In the genomic region with DNA sequence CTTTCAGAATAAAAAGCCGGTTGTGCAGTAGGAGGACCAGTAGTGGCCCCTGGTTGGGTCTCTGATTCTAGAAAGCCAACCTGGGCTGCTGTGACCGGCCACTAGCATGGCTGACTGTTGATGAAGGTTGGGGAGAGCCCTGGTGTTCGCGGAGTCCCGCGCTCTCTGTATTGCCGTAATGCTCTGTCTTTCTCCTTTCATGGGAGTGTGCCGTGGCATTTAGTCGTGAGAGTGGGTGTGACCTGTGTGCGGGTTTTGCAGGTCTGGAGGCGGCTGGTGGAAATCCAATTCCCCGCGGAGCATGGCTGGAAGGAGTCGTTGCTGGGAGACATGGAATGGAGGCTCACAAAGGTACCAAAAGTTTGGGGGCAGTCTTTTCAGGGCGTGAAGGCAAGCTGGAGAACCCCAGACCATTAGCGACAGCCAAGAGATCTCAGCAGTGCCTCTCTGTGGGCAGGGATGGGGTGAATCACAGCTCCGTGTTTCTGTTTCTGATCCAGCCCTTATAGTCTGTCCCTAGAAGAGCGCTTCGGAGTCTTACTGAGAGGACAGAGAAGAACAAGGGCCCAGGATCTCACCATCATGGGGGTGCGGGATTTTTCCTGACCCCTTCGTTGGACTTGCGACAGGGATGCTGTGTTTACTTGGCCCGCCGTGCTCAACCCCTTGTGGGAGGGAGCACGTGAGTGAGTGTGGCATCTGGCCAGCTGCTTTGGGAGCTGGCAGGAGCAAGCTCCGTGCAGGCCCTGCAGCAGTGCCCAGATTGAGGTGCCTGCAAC, we compare ENCODE assay signal across 19 cellular contexts. TPM values are rescaled to one million over a fixed set of nuclear protein-coding genes. Genes with fewer than 3 reads are reported as not detected.
DNase-seq lines count a peak whose midpoint lies in the region; ATAC-seq and TF ChIP-seq lines count a peak whose summit lies in the region.
"Had no signal": no experiment of that assay in that cellular context is flagged by ENCODE, and none has a peak within 500 bp of the region (broad histone marks: within the 10 kb centered on the region; RNA-seq: fewer than 3 reads in every experiment).

No MANE protein-coding gene starts in this region.

- H3F3A ChIP-seq in PC-3 (ENCODE audit: low read length, unreplicated experiment) = no peaks in the 10 kb centered on the region

- ATAC-seq in PC-3 (peak; percentile 45), HG03565 (IDR thresholded peaks at IDR 0.05; ENCODE audit: unreplicated experiment) (no peak)
- ATAC-seq: activated CD8-positive, alpha-beta memory T cell treated with anti-CD3 and anti-CD28 coated beads, Interleukin-2, amount 10 ng/mL, durations not matched to agents 7 days and 5 days; body of pancreas; gastrocnemius medialis; GM23338 had no signal

- no peaks in the 10 kb centered on the region for H3K27me3 ChIP-seq in PC-3 (ENCODE audit: low read length)
- no peaks in the 10 kb centered on the region for H3K27me3 ChIP-seq in muscle layer of colon (ENCODE audit: control insufficient read depth in 1 of 2, insufficient read depth in 2 of 2, low read length in 2 of 2)
- H3K27me3 ChIP-seq: body of pancreas, gastrocnemius medialis had no signal

- no peak for TF ChIP-seq CTCF in PC-3 (conservative IDR thresholded peaks at IDR 0.05; ENCODE audit: low read depth, low read length)
- TF ChIP-seq CTCF in fibroblast of mammary gland (conservative IDR thresholded peaks at IDR 0.05; ENCODE audit: control insufficient read depth, insufficient read depth, low read depth, low read length) = no peak

- no peaks in the 10 kb centered on the region for H4K20me1 ChIP-seq in PC-3 (ENCODE audit: low read length)

- H3K27ac ChIP-seq in PC-3 (ENCODE audit: low read length) (no peak overlapping the region), muscle layer of colon (ENCODE audit: low read depth, low read length) (peak overlapping the region; percentile 44)
- H3K27ac ChIP-seq: body of pancreas, epithelial cell of prostate, gastrocnemius medialis had no signal

- H2AFZ ChIP-seq in PC-3 (ENCODE audit: low read length) = no peak overlapping the region
- H2AFZ ChIP-seq: GM23338 had no signal

- no peaks in the 10 kb centered on the region for H3K9me3 ChIP-seq in PC-3 (ENCODE audit: low read length)
- no peaks in the 10 kb centered on the region for H3K9me3 ChIP-seq in muscle layer of colon (ENCODE audit: low read length)
- H3K9me3 ChIP-seq: body of pancreas, Caco-2, gastrocnemius medialis had no signal

- H3K79me2 ChIP-seq in PC-3 (ENCODE audit: low read length) = no peaks in the 10 kb centered on the region

- H3K36me3 ChIP-seq in PC-3 (ENCODE audit: low read depth, low read length) (peaks cover 22% of the 10 kb centered on the region), muscle layer of colon (ENCODE audit: insufficient read depth, low read length) (peaks cover 53% of the 10 kb centered on the region)

- H3K4me1 ChIP-seq in PC-3 (ENCODE audit: insufficient read depth, low read length) (no peaks in the 10 kb centered on the region), muscle layer of colon (ENCODE audit: insufficient read depth, low read length) (peaks cover 11% of the 10 kb centered on the region)
- H3K4me1 ChIP-seq: body of pancreas, Caco-2, gastrocnemius medialis had no signal

- H3K4me3 ChIP-seq in PC-3 (ENCODE audit: low read length) (no peak overlapping the region), fibroblast of mammary gland (ENCODE audit: control insufficient read depth, low read depth, low read length) (no peak overlapping the region), muscle layer of colon (ENCODE audit: low read depth in 1 of 2, low read length in 2 of 2) (no peak overlapping the region)
- H3K4me3 ChIP-seq: body of pancreas, gastrocnemius medialis, GM23338 had no signal

- CTCF ChIA-PET in PC-3 (lab: Charles Lee) = no interaction called here

- POLR2A ChIA-PET in PC-3 (lab: Charles Lee; ENCODE audit: unreplicated experiment) = no interaction called here

- DNase-seq in Ammon's horn (ENCODE audit: low spot score) = peak; percentile 23
- DNase-seq in PC-3 = no peak
- DNase-seq in fibroblast of mammary gland (ENCODE audit: low read depth) = peak; percentile 21
- no peak for DNase-seq in activated CD8-positive, alpha-beta memory T cell treated with anti-CD3 and anti-CD28 coated beads for 24 hours
- no peak for DNase-seq in NCI-H2029 (lab: John Stamatoyannopoulos, UW)
- DNase-seq: activated CD4-positive, CD25-positive, alpha-beta regulatory T cell; activated CD8-positive, alpha-beta memory T cell treated with anti-CD3 and anti-CD28 coated beads, Interleukin-2, amount 10 ng/mL, durations not matched to agents 7 days and 5 days; body of pancreas; Caco-2; cortex of kidney; gastrocnemius medialis; NCI-H1694 treated with DMSO at 0.1 percent for 48 hours; occipital lobe; SIG-M5; stimulated activated CD4-positive, alpha-beta T cell treated with anti-CD3 and anti-CD28 coated beads, Interleukin-4, amount 100 ng/mL, for 1 hour had no signal

- H3K9ac ChIP-seq in PC-3 (ENCODE audit: low read length) (no peak overlapping the region), muscle layer of colon (ENCODE audit: low read length) (no peak overlapping the region)

- H3K9me2 ChIP-seq in PC-3 (replicated peaks; ENCODE audit: low read length) = no peaks in the 10 kb centered on the region

- intact Hi-C loops in PC-3 (cut with micrococcal nuclease) = no loop called here

- H3K4me2 ChIP-seq in PC-3 (ENCODE audit: low read length) = no peak overlapping the region
- H3K4me2 ChIP-seq: GM23338 had no signal

- no TSS peak for BruUV-seq in PC-3 (replicated peaks; lab: Mats Ljungman, UMichigan)

RNA-seq across cellular contexts. Expression of a gene that starts 56.5 kb away (rescaled TPM):
- total RNA-seq in PC-3 (2014; rRNA removed) = 71.4 and 84.1 TPM in 2 replicates

Comparison
In these comparisons a context has a peak if more than half of its experiments do, and no peak if none do; other contexts are left out.
1. DNase-seq: peak in Ammon's horn (single experiment) and fibroblast of mammary gland (single experiment); none in PC-3 (single experiment), activated CD8-positive, alpha-beta memory T cell treated with anti-CD3 and anti-CD28 coated beads for 24 hours (single experiment) and NCI-H2029 (single experiment).